8 cellular contexts compared by ENCODE assay signal in genomic region chrX:118536204-118536603, GRCh38. TPM values are rescaled to one million over a fixed set of nuclear protein-coding genes. Genes with fewer than 3 reads are reported as not detected.
A peak's percentile ranks its signal among the peaks of the same experiment; 100 is the strongest.
DNase-seq lines count a peak whose midpoint lies in the region; ATAC-seq and TF ChIP-seq lines count a peak whose summit lies in the region.

No MANE protein-coding gene starts in this region.

- peaks cover 0 to 1% (median 0%) of the 10 kb centered on the region in 3 donors for H3K36me3 Mint-ChIP-seq in CD8-positive, alpha-beta memory T cell
- H3K36me3 Mint-ChIP-seq in chondrocyte (ENCODE audit: low read depth) = no peaks in the 10 kb centered on the region

- no peak for DNase-seq in CD8-positive, alpha-beta memory T cell
- DNase-seq in chondrocyte (ENCODE audit: low spot score) = no peak
- no peak for DNase-seq in COR-L47 (lab: John Stamatoyannopoulos, UW)
- no peak for DNase-seq in cerebellum (ENCODE audit: low spot score)
- no peak for DNase-seq in coronary artery (ENCODE audit: low spot score)
- DNase-seq in substantia nigra (lab: John Stamatoyannopoulos, UW) = no peak

- H3K27me3 ChIP-seq in CD8-positive, alpha-beta memory T cell (ENCODE audit: insufficient read depth, low read length, poor library complexity, severe bottlenecking) = no peaks in the 10 kb centered on the region

- ATAC-seq in GM19463 (IDR thresholded peaks at IDR 0.05; ENCODE audit: unreplicated experiment) (peak; percentile 57), HG03342 (IDR thresholded peaks at IDR 0.05; ENCODE audit: unreplicated experiment) (peak; percentile 55)

- peak overlapping the region; percentile 11 to 61 (median 46) for H3K4me3 Mint-ChIP-seq in CD8-positive, alpha-beta memory T cell
- no peak overlapping the region for H3K4me3 Mint-ChIP-seq in chondrocyte (ENCODE audit: unreplicated experiment)

- no peaks in the 10 kb centered on the region for H3K36me3 ChIP-seq in CD8-positive, alpha-beta memory T cell (ENCODE audit: insufficient read depth, low read length)

- no peaks in the 10 kb centered on the region for H3K9me3 Mint-ChIP-seq in CD8-positive, alpha-beta memory T cell
- peaks cover 6% of the 10 kb centered on the region for H3K9me3 Mint-ChIP-seq in chondrocyte (ENCODE audit: low read depth)

- peak overlapping the region; percentile 20 to 87 (median 76) for H3K27ac Mint-ChIP-seq in CD8-positive, alpha-beta memory T cell
- H3K27ac Mint-ChIP-seq in chondrocyte (ENCODE audit: unreplicated experiment) = peak overlapping the region; percentile 49

- no peaks in the 10 kb centered on the region for H3K27me3 Mint-ChIP-seq in CD8-positive, alpha-beta memory T cell
- no peaks in the 10 kb centered on the region for H3K27me3 Mint-ChIP-seq in chondrocyte (ENCODE audit: low read depth)

- no peak overlapping the region for H3K27ac ChIP-seq in CD8-positive, alpha-beta memory T cell (ENCODE audit: low read depth, low read length)
- H3K27ac ChIP-seq in coronary artery (peak overlapping the region in 1 of 2 donors; percentile 54), substantia nigra (ENCODE audit: low read depth, low read length, poor library complexity, severe bottlenecking) (no peak overlapping the region)

- peaks cover 49 to 83% (median 68%) of the 10 kb centered on the region in 3 donors for H3K4me1 Mint-ChIP-seq in CD8-positive, alpha-beta memory T cell
- H3K4me1 Mint-ChIP-seq in chondrocyte (ENCODE audit: low read depth) = peaks cover 44% of the 10 kb centered on the region

- H3K4me3 ChIP-seq in CD8-positive, alpha-beta memory T cell (ENCODE audit: low read length) = no peak overlapping the region
- H3K4me3 ChIP-seq in coronary artery = no peak overlapping the region

- POLR2A ChIA-PET in CD8-positive, alpha-beta memory T cell (lab: Charles Lee) = interaction anchor here (0.5 to 0.6 kb wide), 2 partner anchors 31 to 111 kb away, joined by 3 to 4 read pairs; no protein-coding TSS in a partner anchor

- peaks cover 49% of the 10 kb centered on the region for H3K4me1 ChIP-seq in CD8-positive, alpha-beta memory T cell (ENCODE audit: insufficient read depth, low read length)

- TF ChIP-seq CTCF in chondrocyte (IDR thresholded peaks at IDR 0.05) = no peak
- no peak for TF ChIP-seq CTCF in coronary artery (IDR thresholded peaks at IDR 0.05)

- CTCF ChIA-PET in CD8-positive, alpha-beta memory T cell (lab: Charles Lee) = interaction anchor here (1.0 to 1.3 kb wide), 2 partner anchors 19 to 43 kb away, joined by 3 read pairs; no protein-coding TSS in a partner anchor

- H3K9me3 ChIP-seq in CD8-positive, alpha-beta memory T cell (ENCODE audit: low read length) = no peaks in the 10 kb centered on the region

RNA-seq across cellular contexts. Expression of gene DOCK11, which starts 40.6 kb away (rescaled TPM):
- total RNA-seq in CD8-positive, alpha-beta memory T cell = 10 to 100 TPM; 49.4 to 50.1 TPM
- 37.8 TPM for polyA plus RNA-seq in CD8-positive, alpha-beta memory T cell
- total RNA-seq in chondrocyte = 13.7 to 25.0 TPM (median 22.1 TPM) in 3 replicates
- 40.2 TPM for total RNA-seq in cerebellum
